In the genomic region with DNA sequence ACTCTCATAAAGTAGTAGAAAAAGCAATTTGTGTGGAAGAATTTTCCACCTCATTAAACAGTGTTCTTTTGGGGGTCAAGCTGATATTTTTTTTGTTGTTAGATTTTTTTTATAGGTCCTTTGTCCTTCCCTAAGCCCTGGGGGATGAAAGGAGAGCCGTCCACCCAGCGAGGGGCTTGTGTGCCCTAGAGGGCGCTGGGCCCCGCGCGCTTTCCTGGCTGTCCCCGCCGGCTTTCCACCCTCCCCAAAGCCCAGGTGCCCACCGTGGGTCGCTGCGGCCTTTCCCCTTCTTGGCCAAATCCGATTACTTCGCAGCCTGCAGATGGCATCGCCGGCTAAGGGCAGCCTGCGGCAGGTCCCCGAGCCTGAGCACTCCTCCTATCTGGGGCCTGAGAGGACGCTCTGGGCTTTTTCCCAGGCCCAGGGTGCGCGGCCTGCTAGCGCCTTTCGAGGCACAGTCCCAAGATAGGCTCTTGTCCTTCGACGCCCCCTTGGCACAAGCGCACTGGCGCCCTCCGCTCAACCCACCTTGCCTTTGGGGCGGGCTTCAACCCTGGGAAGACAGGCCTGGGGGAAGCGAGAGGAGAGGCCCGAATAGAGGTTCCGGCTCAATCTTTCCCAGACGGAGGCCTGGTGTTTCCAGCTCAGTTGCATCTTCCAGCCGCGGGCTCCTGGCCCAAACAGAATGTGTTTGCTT, we compare ENCODE assay signal across 11 cellular contexts. TPM values are rescaled to one million over a fixed set of nuclear protein-coding genes. Genes with fewer than 3 reads are reported as not detected.
DNase-seq lines count a peak whose midpoint lies in the region; ATAC-seq and TF ChIP-seq lines count a peak whose summit lies in the region.
"Had no signal": no experiment of that assay in that cellular context is flagged by ENCODE, and none has a peak within 500 bp of the region (broad histone marks: within the 10 kb centered on the region; RNA-seq: fewer than 3 reads in every experiment).

No MANE protein-coding gene starts in this region.

- CTCF ChIA-PET in A673 (lab: Charles Lee) = no interaction called here

- BruUV-seq in A673 (replicated peaks; lab: Mats Ljungman, UMichigan) = no TSS peak

- H3K9me2 ChIP-seq in GM23248 (ENCODE audit: insufficient read depth) = no peaks in the 10 kb centered on the region

- H3K9me3 ChIP-seq in A673 (ENCODE audit: low read depth, low read length, poor library complexity, severe bottlenecking) (no peaks in the 10 kb centered on the region), NT2/D1 (ENCODE audit: insufficient read depth, low read length) (no peaks in the 10 kb centered on the region), iPS-20b (ENCODE audit: insufficient read depth, low read depth, low read length) (no peaks in the 10 kb centered on the region), GM23248 (ENCODE audit: low read depth) (no peaks in the 10 kb centered on the region)
- H3K9me3 ChIP-seq: prostate gland had no signal

- no peaks in the 10 kb centered on the region for H3K79me2 ChIP-seq in GM23248 (ENCODE audit: insufficient read depth)

- peak; percentile 31; the same call in 1 of the 2 replicates for TF ChIP-seq CTCF in A673 (conservative IDR thresholded peaks at IDR 0.05; ENCODE audit: low read depth, low read length)

- H3K4me2 ChIP-seq in GM23248 (ENCODE audit: unreplicated experiment) = no peak overlapping the region

- ATAC-seq in GM18868 (IDR thresholded peaks at IDR 0.05; ENCODE audit: unreplicated experiment) = peak; percentile 67
- no peak for ATAC-seq in activated CD4-positive, CD25-positive, alpha-beta regulatory T cell treated with anti-CD3 and anti-CD28 coated beads, Interleukin-2, amount 50 U/mL, for 24 hours
- ATAC-seq: esophagus mucosa had no signal

- H3K4me3 ChIP-seq in A673 (ENCODE audit: low read depth, low read length, poor library complexity, severe bottlenecking) (no peak overlapping the region), NT2/D1 (ENCODE audit: insufficient read length, low read depth) (peak overlapping the region; percentile 21), iPS-20b (ENCODE audit: low read length) (peak overlapping the region; percentile 35; the same call in 1 of the 2 replicates), GM23248 (no peak overlapping the region)
- H3K4me3 ChIP-seq: prostate gland had no signal

- H2AFZ ChIP-seq in GM23248 = no peak overlapping the region

- H3K4me1 ChIP-seq in A673 (ENCODE audit: insufficient read depth, low read length, poor library complexity, severe bottlenecking) (peaks cover 12% of the 10 kb centered on the region), NT2/D1 (ENCODE audit: insufficient read depth, insufficient read length) (no peaks in the 10 kb centered on the region), iPS-20b (ENCODE audit: insufficient read depth, low read length) (peaks cover 7% of the 10 kb centered on the region; the same call in 1 of the 2 replicates), GM23248 (ENCODE audit: insufficient read depth) (no peaks in the 10 kb centered on the region)
- H3K4me1 ChIP-seq: prostate gland had no signal

- H3K9ac ChIP-seq in NT2/D1 (ENCODE audit: insufficient read length, low read depth) (no peak overlapping the region), iPS-20b (ENCODE audit: low read depth, low read length) (no peak overlapping the region), GM23248 (no peak overlapping the region)

- H3F3A ChIP-seq in GM23248 (ENCODE audit: insufficient read depth) = no peaks in the 10 kb centered on the region

- no peaks in the 10 kb centered on the region for H3K27me3 ChIP-seq in A673 (replicated peaks; ENCODE audit: insufficient read depth, low read depth, low read length, poor library complexity)
- peaks cover 62% of the 10 kb centered on the region for H3K27me3 ChIP-seq in NT2/D1 (ENCODE audit: insufficient read depth, insufficient read length)
- peaks cover 88% of the 10 kb centered on the region for H3K27me3 ChIP-seq in iPS-20b (ENCODE audit: insufficient read depth, low read length)
- H3K27me3 ChIP-seq in GM23248 (replicated peaks; ENCODE audit: insufficient read depth) = peaks cover 56% of the 10 kb centered on the region

- H3K36me3 ChIP-seq in A673 (ENCODE audit: insufficient read depth, low read length, poor library complexity, severe bottlenecking) (no peaks in the 10 kb centered on the region), NT2/D1 (ENCODE audit: insufficient read depth, insufficient read length, low read length) (no peaks in the 10 kb centered on the region), iPS-20b (ENCODE audit: insufficient read depth, low read depth, low read length) (no peaks in the 10 kb centered on the region), GM23248 (ENCODE audit: low read depth) (no peaks in the 10 kb centered on the region)
- H3K36me3 ChIP-seq: prostate gland had no signal

- WGBS in GM23248 (ENCODE audit: low coverage in 1 of 2, low lambda C conversion rate in 2 of 2, missing lambda C conversion rate in 2 of 2), 2 experiments = 18 to 19% methylated on average over 34 of the region's 34 CpGs

- H4K20me1 ChIP-seq in GM23248 (ENCODE audit: insufficient read depth) = no peaks in the 10 kb centered on the region

- in situ Hi-C loops in GM23248 (cut with MboI) = no loop called here

- intact Hi-C loops in A673 (cut with micrococcal nuclease; ENCODE audit: unreplicated experiment) = no loop called here

- H3K27ac ChIP-seq in A673 (ENCODE audit: low read depth, low read length, poor library complexity, severe bottlenecking) (no peak overlapping the region), iPS-20b (ENCODE audit: low read length) (no peak overlapping the region), GM23248 (no peak overlapping the region)
- H3K27ac ChIP-seq: prostate gland had no signal

- DNase-seq in A673 (ENCODE audit: low spot score) (no peak), NT2/D1 (ENCODE audit: low read depth, low spot score) (no peak), activated gamma-delta T cell (lab: John Stamatoyannopoulos, UW) (no peak), GM23248 (no peak), NCI-H2171 treated with DMSO at 0.1 percent for 48 hours (lab: John Stamatoyannopoulos, UW) (no peak)
- DNase-seq: HCEC 1CT had no signal

- POLR2A ChIA-PET in A673 (lab: Charles Lee; ENCODE audit: low non-redundant PET) = no interaction called here

RNA-seq across cellular contexts. Expression of a gene that starts 33.6 kb away (rescaled TPM):
- total RNA-seq in A673 (2021) = 19.1 and 19.3 TPM in 2 replicates
- 1.9 and 2.5 TPM in 2 replicates for total RNA-seq in GM23248 (2014; rRNA removed; shearing (Covaris generic))
- polyA plus RNA-seq in GM23248 (2016; fragmentation: Nextera tagmentation; extraction: Ambion mirVana) = 7.2 and 8.4 TPM in 2 replicates

Comparison
In these comparisons a context has a peak if more than half of its experiments do, and no peak if none do; other contexts are left out.
1. H3K4me3 ChIP-seq: peak in NT2/D1 (single experiment) and iPS-20b (single experiment); none in A673 (single experiment) and GM23248 (single experiment).